In genomic region chr22:36027960-36028645, GRCh38 we compare ENCODE assay signal across 8 cellular contexts. TPM values are rescaled to one million over a fixed set of nuclear protein-coding genes. Genes with fewer than 3 reads are reported as not detected.
DNase-seq lines count a peak whose midpoint lies in the region; TF ChIP-seq lines count a peak whose summit lies in the region.

No MANE protein-coding gene starts in this region.

- H3K36me3 ChIP-seq in HUES48 (ENCODE audit: control insufficient read depth, insufficient read depth, low read length): no peaks in the 10 kb centered on the region
- H3K36me3 ChIP-seq in left ventricle myocardium inferior: no peaks in the 10 kb centered on the region
- H3K36me3 ChIP-seq in prostate gland: no peaks in the 10 kb centered on the region

- no peaks in the 10 kb centered on the region for H3K9me3 Mint-ChIP-seq in activated naive CD8-positive, alpha-beta T cell (ENCODE audit: low read depth)

- H3K4me1 ChIP-seq in HUES48 (ENCODE audit: control insufficient read depth, insufficient read depth, low read length) (peaks cover 25% of the 10 kb centered on the region), left ventricle myocardium inferior (peaks cover 41% of the 10 kb centered on the region), prostate gland (replicated peaks) (no peaks in the 10 kb centered on the region)

- H3K27me3 ChIP-seq in HUES48 (ENCODE audit: control insufficient read depth, insufficient read depth, low read length): no peaks in the 10 kb centered on the region
- no peaks in the 10 kb centered on the region for H3K27me3 ChIP-seq in left ventricle myocardium inferior (ENCODE audit: low read depth)
- no peaks in the 10 kb centered on the region for H3K27me3 ChIP-seq in prostate gland (replicated peaks; ENCODE audit: insufficient read depth)

- H3K9me3 ChIP-seq in HUES48 (ENCODE audit: control insufficient read depth, insufficient read depth, low read length) (no peaks in the 10 kb centered on the region), left ventricle myocardium inferior (replicated peaks) (no peaks in the 10 kb centered on the region), prostate gland (no peaks in the 10 kb centered on the region)

- TF ChIP-seq POLR2A in prostate gland (IDR thresholded peaks at IDR 0.05): no peak

- H3K27ac Mint-ChIP-seq in activated naive CD8-positive, alpha-beta T cell: peak overlapping the region; percentile 68

- H3K27ac ChIP-seq in HUES48 (ENCODE audit: low read depth, low read length) (peak overlapping the region; percentile 92), left ventricle myocardium inferior (replicated peaks) (peak overlapping the region; percentile 92), prostate gland (peak overlapping the region; percentile 89 to 92)

- intact Hi-C loops in left ventricle myocardium inferior (cut with micrococcal nuclease) (no loop called here), prostate gland (cut with DNase I) (loop anchor here (5.0 to 10.0 kb wide), 2 partner anchors 56 to 93 kb away; no protein-coding TSS in a partner anchor)

- peak overlapping the region; percentile 81 for H3K9ac ChIP-seq in HUES48 (ENCODE audit: low read depth, low read length)

- TF ChIP-seq CTCF in left ventricle myocardium inferior (IDR thresholded peaks at IDR 0.05; ENCODE audit: borderline replicate concordance) (no peak), prostate gland (IDR thresholded peaks at IDR 0.05) (no peak)

- H3K4me3 Mint-ChIP-seq in activated naive CD8-positive, alpha-beta T cell: peak overlapping the region; percentile 93

- H3K4me1 Mint-ChIP-seq in activated naive CD8-positive, alpha-beta T cell (ENCODE audit: low read depth): peaks cover 18% of the 10 kb centered on the region

- WGBS in prostate gland: under 1% methylated on average over 65 of the region's 87 CpGs

- peaks cover 3% of the 10 kb centered on the region for H3K27me3 Mint-ChIP-seq in activated naive CD8-positive, alpha-beta T cell

- H3K4me3 ChIP-seq in HUES48 (ENCODE audit: low read depth, low read length) (peak overlapping the region; percentile 99), left ventricle myocardium inferior (peak overlapping the region; percentile 90), prostate gland (peak overlapping the region; percentile 83 to 90)

- DNase-seq in NCI-H2029 (lab: John Stamatoyannopoulos, UW) (peak; percentile 28), NCI-H2029 treated with DMSO at 0.1 percent for 48 hours (lab: John Stamatoyannopoulos, UW) (no peak), left ventricle myocardium inferior (no peak), prostate gland (ENCODE audit: low spot score) (peak; percentile 19), SW 1271 (lab: John Stamatoyannopoulos, UW) (no peak), H4 (ENCODE audit: low spot score) (no peak)

- no peaks in the 10 kb centered on the region for H3K36me3 Mint-ChIP-seq in activated naive CD8-positive, alpha-beta T cell

RNA-seq across cellular contexts. Expression of gene RBFOX2, which starts 0.5 kb away (rescaled TPM):
- 75.4 TPM for total RNA-seq in left ventricle myocardium inferior
- 10 to 100 TPM; 59.8 to 79.4 TPM for total RNA-seq in prostate gland
- total RNA-seq in H4 (2014; rRNA removed; shearing (Covaris generic)): 35.6 and 55.3 TPM in 2 replicates

Comparison
In these comparisons a context has a peak if more than half of its experiments do, and no peak if none do; other contexts are left out.
1. DNase-seq: peak in NCI-H2029 (single experiment) and prostate gland (single experiment); none in NCI-H2029 treated with DMSO at 0.1 percent for 48 hours (single experiment), left ventricle myocardium inferior (single experiment), SW 1271 (0 of 2) and H4 (single experiment).
2. Peak in every context shown above with its lines, with median percentiles within 50 percentile points of each other: H3K27ac ChIP-seq and H3K4me3 ChIP-seq.